1 cellular context compared by ENCODE assay signal in genomic region chr5:79547429-79547822, GRCh38.
TF ChIP-seq lines count a peak whose summit lies in the region.

No MANE protein-coding gene starts in this region.

TF ChIP-seq in HCT116, 20 proteins besides CTCF, POLR2A, EP300 and RAD21 (continued from another document):
- TF ChIP-seq REST (IDR thresholded peaks at IDR 0.05; ENCODE audit: low read depth) (no peak), ZNF274 (IDR thresholded peaks at IDR 0.05; ENCODE audit: low read depth, low read length) (no peak), EZH2 (IDR thresholded peaks at IDR 0.05) (no peak), POLR2AphosphoS5 (IDR thresholded peaks at IDR 0.05; ENCODE audit: low read depth, low read length) (no peak), YY1 (IDR thresholded peaks at IDR 0.05; ENCODE audit: extremely low read depth, insufficient replicate concordance, low read depth, low read length) (no peak), CEBPB (IDR thresholded peaks at IDR 0.05; ENCODE audit: low read depth) (no peak), ELF1 (IDR thresholded peaks at IDR 0.05; ENCODE audit: borderline replicate concordance, low read depth) (no peak), ZFX (IDR thresholded peaks at IDR 0.05) (no peak)
